Comparison of ENCODE assay signal across 35 cellular contexts in genomic region chrX:105909576-105909975, GRCh38.
"Had no signal": no experiment of that assay in that cellular context is flagged by ENCODE, and none has a peak within 500 bp of the region (broad histone marks: within the 10 kb centered on the region; RNA-seq: fewer than 3 reads in every experiment).

No MANE protein-coding gene starts in this region.

- H3K9me3 ChIP-seq: MG63 had no signal

- H3K27me3 ChIP-seq: MG63 had no signal

- H3K4me3 ChIP-seq: MG63 had no signal

- H3K4me2 ChIP-seq: KMS-11 had no signal

- H3K36me3 ChIP-seq: MG63 had no signal

- H3K27ac ChIP-seq: KMS-11 had no signal

- DNase-seq: Karpas-422, Kasumi-1, KG1, MG63, MM.1S, MV-4-11, NCI-H1048, NCI-H1092, NCI-H1092 treated with DMSO at 0.1 percent for 48 hours, NCI-H1105, NCI-H1105 treated with DMSO at 0.1 percent for 48 hours, NCI-H1417, NCI-H1417 treated with DMSO at 0.1 percent for 48 hours, NCI-H1436, NCI-H1436 treated with DMSO at 0.1 percent for 48 hours, NCI-H146, NCI-H1694, NCI-H1694 treated with DMSO at 0.1 percent for 48 hours, NCI-H187, NCI-H187 treated with DMSO at 0.1 percent for 48 hours, NCI-H1930, NCI-H2029, NCI-H2029 treated with DMSO at 0.1 percent for 48 hours, NCI-H2081 treated with DMSO at 0.1 percent for 48 hours, NCI-H2107, NCI-H2171, NCI-H2171 treated with DMSO at 0.1 percent for 48 hours, NCI-H2227 treated with DMSO at 0.1 percent for 48 hours, NCI-H226, NCI-H345, NCI-H446, NCI-H446 treated with DMSO at 0.1 percent for 48 hours, NCI-H510A, NCI-H510A treated with DMSO at 0.1 percent for 48 hours had no signal

- H3K9ac ChIP-seq: KMS-11 had no signal
